ENCODE assay signal across 8 cellular contexts in the genomic region with DNA sequence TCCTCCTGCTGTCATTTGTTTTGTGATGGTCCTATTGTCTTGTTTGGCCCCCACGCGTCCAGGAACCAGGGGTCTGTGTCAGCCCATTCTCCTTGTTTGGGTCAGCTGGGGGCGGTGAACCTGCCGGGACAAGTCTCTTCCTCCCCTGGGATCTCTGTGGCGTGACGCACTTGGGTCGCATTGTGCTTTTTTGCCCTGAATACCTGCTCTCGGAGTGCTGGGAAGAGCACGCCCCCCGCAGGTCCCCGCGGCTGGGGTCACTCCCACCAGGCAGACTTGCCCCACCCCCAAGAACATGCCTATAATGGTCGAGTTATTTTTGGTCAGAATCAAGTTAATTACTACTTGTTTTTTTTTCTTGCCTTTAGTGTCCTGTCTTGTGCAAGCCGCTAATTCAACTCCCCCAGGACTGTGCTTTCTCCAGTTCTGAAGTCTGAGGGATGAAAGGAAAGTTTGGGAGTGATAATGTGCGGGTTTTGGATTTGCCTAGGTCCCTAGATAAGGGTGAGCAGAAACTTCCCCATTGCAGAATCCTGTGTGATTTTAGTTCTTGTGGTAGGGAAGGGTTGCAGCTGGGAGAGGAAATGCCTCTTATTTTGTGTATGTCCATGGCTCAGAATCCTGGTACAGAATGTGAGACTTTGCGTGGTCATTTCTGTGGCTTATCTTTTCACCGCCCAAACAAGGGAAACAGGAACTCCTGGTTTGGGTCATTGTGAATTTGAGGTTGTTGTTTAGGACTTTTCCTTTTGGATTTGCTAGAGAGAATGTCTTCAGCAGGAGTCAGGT. TPM values are rescaled to one million over a fixed set of nuclear protein-coding genes. Genes with fewer than 3 reads are reported as not detected.
DNase-seq lines count a peak whose midpoint lies in the region; ATAC-seq and TF ChIP-seq lines count a peak whose summit lies in the region.

No MANE protein-coding gene starts in this region.

- no peaks in the 10 kb centered on the region for H3K9me2 ChIP-seq in DOHH2 (replicated peaks; ENCODE audit: control insufficient read depth, low read length)

- H3K27me3 Mint-ChIP-seq in activated T-helper 1 cell treated with anti-CD3 and anti-CD28 coated beads, Interleukin-12 subunit alpha, Interleukin-12 subunit beta, Interleukin-2, Interleukin-4 antibody, amounts not matched to agents 30 ng/mL and 10 ng/mL and 1 ng/mL, durations not matched to agents 14 hours and 24 hours and 36 hours (ENCODE audit: insufficient read depth), result peaks cover 10% of the 10 kb centered on the region

- H3K9me3 ChIP-seq in DOHH2 (ENCODE audit: control insufficient read depth, insufficient read depth, low read length), result no peaks in the 10 kb centered on the region
- H3K9me3 ChIP-seq in ovary, result no peaks in the 10 kb centered on the region

- H3K9me3 Mint-ChIP-seq in activated T-helper 1 cell treated with anti-CD3 and anti-CD28 coated beads, Interleukin-12 subunit alpha, Interleukin-12 subunit beta, Interleukin-2, Interleukin-4 antibody, amounts not matched to agents 30 ng/mL and 10 ng/mL and 1 ng/mL, durations not matched to agents 14 hours and 24 hours and 36 hours, result no peaks in the 10 kb centered on the region

- TF ChIP-seq EP300 in ovary (IDR thresholded peaks at IDR 0.05), result no peak

- ATAC-seq in GM21786 (IDR thresholded peaks at IDR 0.05; ENCODE audit: unreplicated experiment), result peak; percentile 25

- H3K4me3 Mint-ChIP-seq in activated T-helper 1 cell treated with anti-CD3 and anti-CD28 coated beads, Interleukin-12 subunit alpha, Interleukin-12 subunit beta, Interleukin-2, Interleukin-4 antibody, amounts not matched to agents 30 ng/mL and 10 ng/mL and 1 ng/mL, durations not matched to agents 14 hours and 24 hours and 36 hours, result peak overlapping the region; percentile 97

- DNase-seq in NB4 (ENCODE audit: low read depth), result peak; percentile 73
- DNase-seq in activated T-helper 1 cell treated with anti-CD3 and anti-CD28 coated beads, Interleukin-12 subunit alpha, Interleukin-12 subunit beta, Interleukin-2, Interleukin-4 antibody, amounts not matched to agents 30 ng/mL and 10 ng/mL and 1 ng/mL, durations not matched to agents 14 hours and 24 hours and 36 hours (ENCODE audit: low spot score), result no peak
- DNase-seq in globus pallidus (ENCODE audit: low spot score), result peak; percentile 12
- DNase-seq in ovary, result peak; percentile 18 to 49 (median 35)
- DNase-seq in ecto neural progenitor cell (ENCODE audit: low spot score), result no peak
- no peak for DNase-seq in retina

- H3K79me2 ChIP-seq in DOHH2 (ENCODE audit: control insufficient read depth, low read length), result no peaks in the 10 kb centered on the region

- intact Hi-C loops in activated T-helper 1 cell treated with anti-CD3 and anti-CD28 coated beads, Interleukin-12 subunit alpha, Interleukin-12 subunit beta, Interleukin-2, Interleukin-4 antibody, amounts not matched to agents 30 ng/mL and 10 ng/mL and 1 ng/mL, durations not matched to agents 14 hours and 24 hours and 36 hours (cut with micrococcal nuclease), result loop anchor here (2.0 to 5.0 kb wide), 2 partner anchors 31 to 37 kb away; no protein-coding TSS in a partner anchor
- intact Hi-C loops in ovary (cut with DNase I), result no loop called here

- peak overlapping the region; percentile 100 for H3K4me2 ChIP-seq in DOHH2 (ENCODE audit: low read length)

- H3K27ac Mint-ChIP-seq in activated T-helper 1 cell treated with anti-CD3 and anti-CD28 coated beads, Interleukin-12 subunit alpha, Interleukin-12 subunit beta, Interleukin-2, Interleukin-4 antibody, amounts not matched to agents 30 ng/mL and 10 ng/mL and 1 ng/mL, durations not matched to agents 14 hours and 24 hours and 36 hours, result peak overlapping the region; percentile 27

- H3K4me1 Mint-ChIP-seq in activated T-helper 1 cell treated with anti-CD3 and anti-CD28 coated beads, Interleukin-12 subunit alpha, Interleukin-12 subunit beta, Interleukin-2, Interleukin-4 antibody, amounts not matched to agents 30 ng/mL and 10 ng/mL and 1 ng/mL, durations not matched to agents 14 hours and 24 hours and 36 hours (ENCODE audit: low read depth), result peaks cover 18% of the 10 kb centered on the region

- TF ChIP-seq POLR2A in NB4 (IDR thresholded peaks at IDR 0.05; ENCODE audit: extremely low read depth, insufficient read length) (no peak), ovary (IDR thresholded peaks at IDR 0.05) (no peak)

- H4K20me1 ChIP-seq in DOHH2 (ENCODE audit: control insufficient read depth, insufficient read depth, low read depth, low read length), result no peaks in the 10 kb centered on the region

- H3K27me3 ChIP-seq in DOHH2 (ENCODE audit: control insufficient read depth, low read length) (peaks cover 36% of the 10 kb centered on the region), ovary (no peaks in the 10 kb centered on the region)

- no peaks in the 10 kb centered on the region for H3F3A ChIP-seq in DOHH2 (ENCODE audit: control insufficient read depth, insufficient read depth)

- H3K4me1 ChIP-seq in DOHH2 (ENCODE audit: control insufficient read depth, low read length) (peaks cover 13% of the 10 kb centered on the region), ovary (ENCODE audit: insufficient read depth) (no peaks in the 10 kb centered on the region)

- H3K36me3 ChIP-seq in DOHH2 (ENCODE audit: control insufficient read depth, low read length) (no peaks in the 10 kb centered on the region), ovary (no peaks in the 10 kb centered on the region)

- TF ChIP-seq CTCF in DOHH2 (IDR thresholded peaks at IDR 0.05; ENCODE audit: low read depth, low read length, poor library complexity, severe bottlenecking), result no peak
- peak; percentile 5 for TF ChIP-seq CTCF in NB4 (IDR thresholded peaks at IDR 0.05; ENCODE audit: low read depth, low read length)
- TF ChIP-seq CTCF in ovary (IDR thresholded peaks at IDR 0.05), result no peak

- 1 to 3% (median 2%) methylated on average over 17 of the region's 17 CpGs for WGBS in ovary, 3 donors

- H3K27ac ChIP-seq in DOHH2 (ENCODE audit: low read depth, low read length), result no peak overlapping the region
- peak overlapping the region; percentile 55 to 68 for H3K27ac ChIP-seq in ovary

- H3K4me3 ChIP-seq in DOHH2 (ENCODE audit: low read length) (peak overlapping the region; percentile 87), NB4 (ENCODE audit: low read depth, low read length) (peak overlapping the region; percentile 76), ovary (peak overlapping the region; percentile 64)

- H3K36me3 Mint-ChIP-seq in activated T-helper 1 cell treated with anti-CD3 and anti-CD28 coated beads, Interleukin-12 subunit alpha, Interleukin-12 subunit beta, Interleukin-2, Interleukin-4 antibody, amounts not matched to agents 30 ng/mL and 10 ng/mL and 1 ng/mL, durations not matched to agents 14 hours and 24 hours and 36 hours (ENCODE audit: low read depth), result no peaks in the 10 kb centered on the region

RNA-seq across cellular contexts. Expression of gene ACER2, which starts 0.8 kb away (rescaled TPM):
- 1.3 and 1.4 TPM in 2 replicates for total RNA-seq in activated T-helper 1 cell treated with anti-CD3 and anti-CD28 coated beads, Interleukin-12 subunit alpha, Interleukin-12 subunit beta, Interleukin-2, Interleukin-4 antibody, amounts not matched to agents 30 ng/mL and 10 ng/mL and 1 ng/mL, durations not matched to agents 14 hours and 24 hours and 36 hours
- total RNA-seq in ovary, result 1 to 10 TPM; 2.1 to 10.0 (median 3.3) TPM
- polyA plus RNA-seq in ovary, result 1 to 10 TPM in 1 of 2 donors, under 1 TPM in 1; 0.80 to 2.0 TPM

RNA-seq across cellular contexts. Expression of gene RPS6, which starts 29.6 kb away (rescaled TPM):
- 2,052 and 2,078 TPM in 2 replicates for total RNA-seq in activated T-helper 1 cell treated with anti-CD3 and anti-CD28 coated beads, Interleukin-12 subunit alpha, Interleukin-12 subunit beta, Interleukin-2, Interleukin-4 antibody, amounts not matched to agents 30 ng/mL and 10 ng/mL and 1 ng/mL, durations not matched to agents 14 hours and 24 hours and 36 hours
- total RNA-seq in ovary, result 1,000 to 10,000 TPM; 3,333 to 5,661 (median 4,392) TPM
- polyA plus RNA-seq in ovary, result 1,000 to 10,000 TPM; 4,640 to 5,843 TPM

Comparison
In these comparisons a context has a peak if more than half of its experiments do, and no peak if none do; other contexts are left out.
1. DNase-seq: peak in NB4 (single experiment), globus pallidus (single experiment) and ovary (5 of 5); none in activated T-helper 1 cell treated with anti-CD3 and anti-CD28 coated beads, Interleukin-12 subunit alpha, Interleukin-12 subunit beta, Interleukin-2, Interleukin-4 antibody, amounts not matched to agents 30 ng/mL and 10 ng/mL and 1 ng/mL, durations not matched to agents 14 hours and 24 hours and 36 hours (single experiment), ecto neural progenitor cell (single experiment) and retina (single experiment).
2. Peak in every context shown above with its lines, with median percentiles within 50 percentile points of each other: H3K4me3 ChIP-seq.